ENCODE assay signal across 9 cellular contexts in the genomic region with DNA sequence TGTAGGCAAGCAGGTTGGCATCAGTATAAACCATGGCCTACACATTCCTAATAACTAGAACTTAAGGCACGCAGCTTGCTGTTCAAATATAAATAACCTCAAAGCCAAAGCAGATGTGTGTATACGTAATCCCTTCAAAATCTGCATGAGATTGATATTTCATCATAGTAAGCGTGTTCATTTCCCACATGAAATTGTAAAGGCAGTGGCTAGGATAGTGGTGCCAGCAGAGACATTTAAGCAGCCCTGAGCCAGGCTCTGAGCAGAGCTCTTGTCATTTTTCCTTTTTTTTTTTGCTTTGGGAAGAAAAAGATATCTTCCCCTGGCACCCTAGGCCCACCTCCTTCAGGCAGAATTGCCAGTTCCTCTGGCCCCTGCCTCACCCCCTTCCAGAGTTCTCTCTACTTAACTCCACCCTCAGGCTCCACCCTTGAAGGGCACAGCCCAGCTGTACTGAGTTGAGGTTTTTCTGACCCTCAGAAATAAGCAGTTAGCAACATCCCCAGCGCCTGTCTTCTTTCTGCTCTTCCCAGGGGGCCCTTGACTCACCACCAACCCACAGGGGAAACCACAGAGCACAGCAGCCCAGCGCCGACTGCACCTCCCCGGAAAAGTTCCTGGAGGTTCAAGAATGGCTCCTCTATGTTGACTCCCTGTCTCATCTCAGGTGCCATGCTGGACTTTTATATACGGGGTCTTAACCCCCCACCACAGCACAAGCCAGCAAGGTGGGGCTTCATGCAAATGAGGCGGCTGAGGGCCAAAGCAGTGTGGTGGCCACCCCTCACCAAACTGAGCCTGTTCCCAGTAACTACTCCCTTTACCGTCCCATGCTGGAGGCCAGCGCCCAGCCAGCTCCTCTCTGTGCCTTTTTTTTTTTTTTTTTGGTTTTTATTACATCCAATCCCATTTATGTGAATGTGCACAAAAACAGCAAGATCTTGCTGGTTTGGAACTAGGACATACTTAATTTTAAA.
DNase-seq lines count a peak whose midpoint lies in the region; ATAC-seq and TF ChIP-seq lines count a peak whose summit lies in the region.
"Had no signal": no experiment of that assay in that cellular context is flagged by ENCODE, and none has a peak within 500 bp of the region (broad histone marks: within the 10 kb centered on the region; RNA-seq: fewer than 3 reads in every experiment).

No MANE protein-coding gene starts in this region.

- no peak overlapping the region for H2BK120ac ChIP-seq in H9 (ENCODE audit: low read depth, low read length, poor library complexity, severe bottlenecking)

- H3K4me3 Mint-ChIP-seq in activated T-helper 1 cell treated with anti-CD3 and anti-CD28 coated beads, Interleukin-12 subunit alpha, Interleukin-12 subunit beta, Interleukin-2, Interleukin-4 antibody, amounts not matched to agents 30 ng/mL and 10 ng/mL and 1 ng/mL, durations not matched to agents 14 hours and 24 hours and 36 hours: peak overlapping the region; percentile 43
- no peak overlapping the region for H3K4me3 Mint-ChIP-seq in H9

- no peaks in the 10 kb centered on the region for H3F3A ChIP-seq in PC-9 (ENCODE audit: insufficient read depth, low read depth)

- H3K4me2 ChIP-seq in BLaER1: peak overlapping the region; percentile 91
- no peak overlapping the region for H3K4me2 ChIP-seq in PC-9
- no peak overlapping the region for H3K4me2 ChIP-seq in H9 (ENCODE audit: insufficient read depth, insufficient read length, low read length)

- no peak overlapping the region for H2BK15ac ChIP-seq in H9 (ENCODE audit: low read depth, low read length)

- H3K36me3 ChIP-seq in BLaER1: no peaks in the 10 kb centered on the region
- H3K36me3 ChIP-seq in PC-9 (ENCODE audit: low read depth): no peaks in the 10 kb centered on the region
- H3K36me3 ChIP-seq: ascending aorta had no signal

- H3K18ac ChIP-seq in H9 (ENCODE audit: insufficient read length, low read depth, low read length): no peak overlapping the region

- H3K23me2 ChIP-seq in H9 (ENCODE audit: insufficient read length, low read depth, low read length, poor library complexity, severe bottlenecking): no peaks in the 10 kb centered on the region

- no peaks in the 10 kb centered on the region for H3K9me2 ChIP-seq in PC-9 (ENCODE audit: insufficient read depth)

- peaks cover under 1% of the 10 kb centered on the region for H3K36me3 Mint-ChIP-seq in activated T-helper 1 cell treated with anti-CD3 and anti-CD28 coated beads, Interleukin-12 subunit alpha, Interleukin-12 subunit beta, Interleukin-2, Interleukin-4 antibody, amounts not matched to agents 30 ng/mL and 10 ng/mL and 1 ng/mL, durations not matched to agents 14 hours and 24 hours and 36 hours (ENCODE audit: low read depth)
- H3K36me3 Mint-ChIP-seq in H9 (ENCODE audit: insufficient read depth in 1 of 3, low read depth in 3 of 3): no peaks in the 10 kb centered on the region

- no peak overlapping the region for H3K23ac ChIP-seq in H9 (ENCODE audit: insufficient read length, low read depth, low read length)

- peak overlapping the region; percentile 54 for H3K27ac Mint-ChIP-seq in activated T-helper 1 cell treated with anti-CD3 and anti-CD28 coated beads, Interleukin-12 subunit alpha, Interleukin-12 subunit beta, Interleukin-2, Interleukin-4 antibody, amounts not matched to agents 30 ng/mL and 10 ng/mL and 1 ng/mL, durations not matched to agents 14 hours and 24 hours and 36 hours
- H3K27ac Mint-ChIP-seq in H9: peak overlapping the region in 1 of 3 experiments; percentile 47; a peak in 1 of 7 replicates

- CTCF ChIA-PET in PC-9 (lab: Charles Lee): no interaction called here

- no peak overlapping the region for H2BK5ac ChIP-seq in H9 (ENCODE audit: insufficient read length, low read length)

- H3K4ac ChIP-seq in H9 (ENCODE audit: low read depth, low read length): no peak overlapping the region

- H3T11ph ChIP-seq in H9 (ENCODE audit: low read length): no peak overlapping the region

- H4K5ac ChIP-seq in H9 (ENCODE audit: insufficient read length, low read depth, low read length): no peak overlapping the region

- peaks cover 58% of the 10 kb centered on the region for H3K4me1 Mint-ChIP-seq in activated T-helper 1 cell treated with anti-CD3 and anti-CD28 coated beads, Interleukin-12 subunit alpha, Interleukin-12 subunit beta, Interleukin-2, Interleukin-4 antibody, amounts not matched to agents 30 ng/mL and 10 ng/mL and 1 ng/mL, durations not matched to agents 14 hours and 24 hours and 36 hours (ENCODE audit: low read depth)
- peaks cover 9 to 14% of the 10 kb centered on the region in 2 experiments for H3K4me1 Mint-ChIP-seq in H9

- no peak overlapping the region for H2AK5ac ChIP-seq in H9 (ENCODE audit: insufficient read length, low read length)

- H2BK12ac ChIP-seq in H9 (ENCODE audit: insufficient read length, low read depth, low read length): no peak overlapping the region

- H3K14ac ChIP-seq in H9 (ENCODE audit: insufficient read depth, low read length): no peak overlapping the region

- no peak overlapping the region for H4K8ac ChIP-seq in H9 (replicated peaks; ENCODE audit: insufficient read length, low read depth, low read length)

- H3K9me3 Mint-ChIP-seq in activated T-helper 1 cell treated with anti-CD3 and anti-CD28 coated beads, Interleukin-12 subunit alpha, Interleukin-12 subunit beta, Interleukin-2, Interleukin-4 antibody, amounts not matched to agents 30 ng/mL and 10 ng/mL and 1 ng/mL, durations not matched to agents 14 hours and 24 hours and 36 hours: no peaks in the 10 kb centered on the region
- H3K9me3 Mint-ChIP-seq in H9: no peaks in the 10 kb centered on the region

- H3K79me2 ChIP-seq in PC-9 (ENCODE audit: low read depth) (no peaks in the 10 kb centered on the region), H9 (ENCODE audit: insufficient read depth, low read length) (no peaks in the 10 kb centered on the region)

- peaks cover 4% of the 10 kb centered on the region for H3K27me3 Mint-ChIP-seq in activated T-helper 1 cell treated with anti-CD3 and anti-CD28 coated beads, Interleukin-12 subunit alpha, Interleukin-12 subunit beta, Interleukin-2, Interleukin-4 antibody, amounts not matched to agents 30 ng/mL and 10 ng/mL and 1 ng/mL, durations not matched to agents 14 hours and 24 hours and 36 hours (ENCODE audit: insufficient read depth)
- H3K27me3 Mint-ChIP-seq in H9 (ENCODE audit: low read depth): no peaks in the 10 kb centered on the region

- no CpG with 5 or more reads among the region's 11 CpGs for WGBS in H9 (ENCODE audit: extremely low coverage, insufficient read length, low lambda C conversion rate)

- H3K9ac ChIP-seq in BLaER1 (no peak overlapping the region), H9 (ENCODE audit: extremely low read depth, insufficient read length, low read length) (no peak overlapping the region)

- POLR2A ChIA-PET in PC-9 (lab: Charles Lee; ENCODE audit: unreplicated experiment): interaction anchor here (0.6 kb wide), 1 partner anchor 16 kb away, joined by 6 read pairs; no protein-coding TSS in a partner anchor

- H3K9me3 ChIP-seq in BLaER1 (peaks cover 14% of the 10 kb centered on the region), PC-9 (ENCODE audit: insufficient read depth, low read depth) (peaks cover 5% of the 10 kb centered on the region; the same call in 1 of the 2 replicates), H9 (ENCODE audit: control insufficient read depth, low read depth, low read length) (no peaks in the 10 kb centered on the region)
- H3K9me3 ChIP-seq: ascending aorta had no signal

- peak overlapping the region; percentile 52; the same call in 1 of the 2 replicates for H3K4me3 ChIP-seq in BLaER1
- H3K4me3 ChIP-seq in PC-9: no peak overlapping the region
- H3K4me3 ChIP-seq: ascending aorta had no signal

- no peaks in the 10 kb centered on the region for H3K79me1 ChIP-seq in H9 (ENCODE audit: insufficient read depth, low read depth, low read length, poor library complexity, severe bottlenecking)

- H2AFZ ChIP-seq in PC-9: no peak overlapping the region
- no peak overlapping the region for H2AFZ ChIP-seq in H9 (ENCODE audit: low read length)

- no peak for TF ChIP-seq CTCF in PC-9 (conservative IDR thresholded peaks at IDR 0.05)
- TF ChIP-seq CTCF in H9 (conservative IDR thresholded peaks at IDR 0.05): no peak

- BruUV-seq in PC-9 (replicated peaks; lab: Mats Ljungman, UMichigan): no TSS peak

- H3K4me1 ChIP-seq in BLaER1: peaks cover 83% of the 10 kb centered on the region
- H3K4me1 ChIP-seq in PC-9 (replicated peaks; ENCODE audit: insufficient read depth): peaks cover 2% of the 10 kb centered on the region; the same call in 1 of the 2 replicates
- no peaks in the 10 kb centered on the region for H3K4me1 ChIP-seq in H9 (ENCODE audit: insufficient read depth, low read length)

- H3K27me3 ChIP-seq in BLaER1 (no peaks in the 10 kb centered on the region), PC-9 (ENCODE audit: insufficient read depth, low read depth) (no peaks in the 10 kb centered on the region), H9 (ENCODE audit: insufficient read depth, low read length) (no peaks in the 10 kb centered on the region)
- H3K27me3 ChIP-seq: ascending aorta had no signal

- H3K27ac ChIP-seq in BLaER1: peak overlapping the region; percentile 54
- H3K27ac ChIP-seq in PC-9: no peak overlapping the region
- no peak overlapping the region for H3K27ac ChIP-seq in H9 (ENCODE audit: insufficient read length, low read depth, low read length)

- ATAC-seq in GM21447 (IDR thresholded peaks at IDR 0.05; ENCODE audit: unreplicated experiment) (peak; percentile 64), left colon (no peak), HG02938 (IDR thresholded peaks at IDR 0.05; ENCODE audit: unreplicated experiment) (no peak)

- no peak overlapping the region for H2BK20ac ChIP-seq in H9 (ENCODE audit: low read depth, low read length, poor library complexity, severe bottlenecking)

- peaks cover 7% of the 10 kb centered on the region; the same call in 1 of the 2 replicates for H4K20me1 ChIP-seq in BLaER1
- H4K20me1 ChIP-seq in PC-9 (ENCODE audit: insufficient read depth): no peaks in the 10 kb centered on the region
- H4K20me1 ChIP-seq in H9 (ENCODE audit: control insufficient read depth, insufficient read depth, insufficient read length): no peaks in the 10 kb centered on the region

- no peak overlapping the region for H3K56ac ChIP-seq in H9 (ENCODE audit: insufficient read length, low read depth, low read length)

- intact Hi-C loops in activated T-helper 1 cell treated with anti-CD3 and anti-CD28 coated beads, Interleukin-12 subunit alpha, Interleukin-12 subunit beta, Interleukin-2, Interleukin-4 antibody, amounts not matched to agents 30 ng/mL and 10 ng/mL and 1 ng/mL, durations not matched to agents 14 hours and 24 hours and 36 hours (cut with micrococcal nuclease): loop anchor here (1.0 kb wide), 1 partner anchor 84 kb away; a partner anchor contains a TSS
- intact Hi-C loops in left colon (cut with DNase I, micrococcal nuclease): no loop called here
- intact Hi-C loops in PC-9 (cut with micrococcal nuclease; ENCODE audit: unreplicated experiment): no loop called here

- H4K91ac ChIP-seq in H9 (ENCODE audit: insufficient read length, low read depth, low read length): no peak overlapping the region

- DNase-seq in M059J (ENCODE audit: low read depth): peak; percentile 90
- peak; percentile 44 for DNase-seq in activated T-helper 1 cell treated with anti-CD3 and anti-CD28 coated beads, Interleukin-12 subunit alpha, Interleukin-12 subunit beta, Interleukin-2, Interleukin-4 antibody, amounts not matched to agents 30 ng/mL and 10 ng/mL and 1 ng/mL, durations not matched to agents 14 hours and 24 hours and 36 hours (ENCODE audit: low spot score)
- DNase-seq in left colon: peak; percentile 22 to 39
- DNase-seq in PC-9: no peak
- no peak for DNase-seq in H9

Comparison
In these comparisons a context has a peak if more than half of its experiments do, and no peak if none do; other contexts are left out.
1. DNase-seq: peak in M059J (single experiment), activated T-helper 1 cell treated with anti-CD3 and anti-CD28 coated beads, Interleukin-12 subunit alpha, Interleukin-12 subunit beta, Interleukin-2, Interleukin-4 antibody, amounts not matched to agents 30 ng/mL and 10 ng/mL and 1 ng/mL, durations not matched to agents 14 hours and 24 hours and 36 hours (single experiment) and left colon (2 of 2); none in PC-9 (0 of 2) and H9 (single experiment).